Comparison of ENCODE assay signal across 1 cellular context in genomic region chr14:34539407-34540180, GRCh38.
TF ChIP-seq lines count a peak whose summit lies in the region.

A gene with protein sequence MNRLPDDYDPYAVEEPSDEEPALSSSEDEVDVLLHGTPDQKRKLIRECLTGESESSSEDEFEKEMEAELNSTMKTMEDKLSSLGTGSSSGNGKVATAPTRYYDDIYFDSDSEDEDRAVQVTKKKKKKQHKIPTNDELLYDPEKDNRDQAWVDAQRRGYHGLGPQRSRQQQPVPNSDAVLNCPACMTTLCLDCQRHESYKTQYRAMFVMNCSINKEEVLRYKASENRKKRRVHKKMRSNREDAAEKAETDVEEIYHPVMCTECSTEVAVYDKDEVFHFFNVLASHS (minus strand): TSS chr14:34539701. CDS start chr14:34539628, 73 bp downstream.

TF ChIP-seq in K562, 482 proteins besides CTCF, POLR2A, EP300 and RAD21 (continued from another document):
- TF ChIP-seq ZBTB49 (CRISPR knock-in tag; IDR thresholded peaks at IDR 0.05; ENCODE audit: borderline replicate concordance) (no peak), ATF1 (CRISPR knock-in tag; IDR thresholded peaks at IDR 0.05) (no peak), ATF1 (tag; IDR thresholded peaks at IDR 0.05) (peak; percentile 81), CXXC5 (CRISPR knock-in tag; IDR thresholded peaks at IDR 0.05) (peak; percentile 62), NCOR1 (IDR thresholded peaks at IDR 0.05) (no peak), HNRNPK (IDR thresholded peaks at IDR 0.05; ENCODE audit: low read depth, low read length, poor library complexity, severe bottlenecking) (no peak), ZFX (CRISPR knock-in tag; IDR thresholded peaks at IDR 0.05) (peak; percentile 99), FOXM1 (IDR thresholded peaks at IDR 0.05; ENCODE audit: low read depth) (no peak), FOXM1 (CRISPR knock-in tag; IDR thresholded peaks at IDR 0.05; ENCODE audit: low read depth) (no peak)
- TF ChIP-seq, protein P1, sequence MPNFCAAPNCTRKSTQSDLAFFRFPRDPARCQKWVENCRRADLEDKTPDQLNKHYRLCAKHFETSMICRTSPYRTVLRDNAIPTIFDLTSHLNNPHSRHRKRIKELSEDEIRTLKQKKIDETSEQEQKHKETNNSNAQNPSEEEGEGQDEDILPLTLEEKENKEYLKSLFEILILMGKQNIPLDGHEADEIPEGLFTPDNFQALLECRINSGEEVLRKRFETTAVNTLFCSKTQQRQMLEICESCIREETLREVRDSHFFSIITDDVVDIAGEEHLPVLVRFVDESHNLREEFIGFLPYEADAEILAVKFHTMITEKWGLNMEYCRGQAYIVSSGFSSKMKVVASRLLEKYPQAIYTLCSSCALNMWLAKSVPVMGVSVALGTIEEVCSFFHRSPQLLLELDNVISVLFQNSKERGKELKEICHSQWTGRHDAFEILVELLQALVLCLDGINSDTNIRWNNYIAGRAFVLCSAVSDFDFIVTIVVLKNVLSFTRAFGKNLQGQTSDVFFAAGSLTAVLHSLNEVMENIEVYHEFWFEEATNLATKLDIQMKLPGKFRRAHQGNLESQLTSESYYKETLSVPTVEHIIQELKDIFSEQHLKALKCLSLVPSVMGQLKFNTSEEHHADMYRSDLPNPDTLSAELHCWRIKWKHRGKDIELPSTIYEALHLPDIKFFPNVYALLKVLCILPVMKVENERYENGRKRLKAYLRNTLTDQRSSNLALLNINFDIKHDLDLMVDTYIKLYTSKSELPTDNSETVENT (CRISPR knock-in tag; IDR thresholded peaks at IDR 0.05): 0 out of 2 replicates have a peak, but pooled peaks have one; percentile 35
TF ChIP-seq in K562: peak in this region for 92.
